In the genomic region with DNA sequence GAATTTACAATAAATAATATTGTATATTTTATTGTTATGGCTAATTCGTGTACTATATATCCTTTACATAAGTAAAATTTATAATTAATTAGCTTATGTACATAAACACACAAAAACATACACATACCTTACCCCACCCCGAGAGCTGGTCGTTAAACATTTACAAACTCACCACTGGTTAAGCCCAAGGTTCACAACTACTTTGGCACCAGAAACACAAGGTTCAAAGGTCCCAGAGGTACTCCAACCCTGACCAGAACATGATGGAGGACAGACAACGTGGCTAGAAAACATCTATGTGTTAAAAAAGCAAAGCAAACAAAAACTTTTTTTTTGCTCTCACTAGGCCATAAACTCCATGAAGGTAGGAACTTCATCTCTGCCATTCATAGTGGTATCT, we compare ENCODE assay signal across 26 cellular contexts.
"Had no signal": no experiment of that assay in that cellular context is flagged by ENCODE, and none has a peak within 500 bp of the region (broad histone marks: within the 10 kb centered on the region; RNA-seq: fewer than 3 reads in every experiment).

No MANE protein-coding gene starts in this region.

- H3K4me3 ChIP-seq: coronary artery, dorsolateral prefrontal cortex, gastrocnemius medialis, lower lobe of right lung, smooth muscle cell had no signal

- H3K27ac Mint-ChIP-seq: activated CD4-positive, alpha-beta T cell treated with anti-CD3 and anti-CD28 coated beads for 36 hours; activated naive CD8-positive, alpha-beta T cell; effector memory CD8-positive, alpha-beta T cell; nephron; T-helper 2 cell treated with Interferon-gamma antibody and Interleukin-4, amounts not matched to agents 5 μg/mL and 100 μg/mL, for 36 hours had no signal

- H3K9me3 ChIP-seq: gastrocnemius medialis, lower lobe of right lung had no signal

- H3K36me3 ChIP-seq: gastrocnemius medialis, lower lobe of right lung had no signal

- H3K4me3 Mint-ChIP-seq: activated CD4-positive, alpha-beta T cell treated with anti-CD3 and anti-CD28 coated beads for 36 hours; activated naive CD8-positive, alpha-beta T cell; effector memory CD8-positive, alpha-beta T cell; nephron; T-helper 2 cell treated with Interferon-gamma antibody and Interleukin-4, amounts not matched to agents 5 μg/mL and 100 μg/mL, for 36 hours had no signal

- DNase-seq: activated CD4-positive, alpha-beta T cell treated with anti-CD3 and anti-CD28 coated beads for 36 hours; activated CD4-positive, alpha-beta T cell treated with anti-CD3 and anti-CD28 coated beads, Interleukin-2, amount 50 U/mL, for 4 hours; activated CD4-positive, CD25-positive, alpha-beta regulatory T cell; activated effector memory CD4-positive, alpha-beta T cell treated with Interleukin-2 at 50 U/mL for 16 hours; activated naive CD4-positive, alpha-beta T cell treated with Interleukin-2 at 50 U/mL for 16 hours; activated T-cell treated with anti-CD3 and anti-CD28 coated beads for 4 hours; anterior cingulate cortex; dorsolateral prefrontal cortex; effector memory CD8-positive, alpha-beta T cell; erythroblast; gastrocnemius medialis; glutamatergic neuron; lower lobe of right lung; mesenchymal stem cell; stimulated activated CD4-positive, alpha-beta T cell treated with anti-CD3 and anti-CD28 coated beads, Interleukin-1b, Interleukin-23, amount 100 ng/mL, for 48 hours; stimulated activated naive CD4-positive, alpha-beta T cell; T-helper 1 cell; trophoblast cell had no signal

- ATAC-seq: activated CD4-positive, alpha-beta T cell treated with anti-CD3 and anti-CD28 coated beads for 36 hours; effector memory CD8-positive, alpha-beta T cell; gastrocnemius medialis; lower lobe of right lung; sciatic nerve had no signal

- H3K9me3 Mint-ChIP-seq: effector memory CD8-positive, alpha-beta T cell; T-helper 2 cell treated with Interferon-gamma antibody and Interleukin-4, amounts not matched to agents 5 μg/mL and 100 μg/mL, for 36 hours had no signal

- H3K27ac ChIP-seq: coronary artery, dorsolateral prefrontal cortex, gastrocnemius medialis, lower lobe of right lung had no signal

- H3K27me3 ChIP-seq: gastrocnemius medialis had no signal

- H3K4me1 Mint-ChIP-seq: nephron had no signal

- H3K4me1 ChIP-seq: gastrocnemius medialis had no signal

- FAIRE-seq: keratinocyte, urothelium cell line had no signal

- H3K36me3 Mint-ChIP-seq: activated naive CD8-positive, alpha-beta T cell had no signal

- H3K27me3 Mint-ChIP-seq: activated CD4-positive, alpha-beta T cell treated with anti-CD3 and anti-CD28 coated beads for 36 hours; activated naive CD8-positive, alpha-beta T cell; effector memory CD8-positive, alpha-beta T cell had no signal
